ENCODE assay signal across 13 cellular contexts in the genomic region with DNA sequence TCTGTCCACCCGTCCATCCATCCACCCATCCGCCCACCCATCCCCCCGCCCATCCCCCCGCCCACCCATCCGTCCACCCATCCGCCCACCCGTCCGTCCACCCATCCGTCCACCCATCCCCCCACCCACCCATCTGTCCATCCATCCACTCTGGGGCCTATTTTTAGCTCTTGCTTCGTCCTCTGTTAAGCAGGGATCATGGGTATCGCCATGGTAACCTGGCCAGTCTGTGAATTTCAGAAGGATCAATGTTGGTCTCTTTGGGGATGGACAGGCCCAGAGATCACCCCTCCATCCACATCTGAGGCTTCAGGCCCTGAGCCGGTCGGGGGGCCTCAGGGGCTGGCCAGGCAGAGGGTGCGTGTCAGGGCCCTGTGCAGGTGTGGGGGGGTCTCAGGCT. TPM values are rescaled to one million over a fixed set of nuclear protein-coding genes. Genes with fewer than 3 reads are reported as not detected.
A peak's percentile ranks its signal among the peaks of the same experiment; 100 is the strongest.
DNase-seq lines count a peak whose midpoint lies in the region; ATAC-seq and TF ChIP-seq lines count a peak whose summit lies in the region.
"Had no signal": no experiment of that assay in that cellular context is flagged by ENCODE, and none has a peak within 500 bp of the region (broad histone marks: within the 10 kb centered on the region; RNA-seq: fewer than 3 reads in every experiment).

No MANE protein-coding gene starts in this region.

- H3K36me3 Mint-ChIP-seq in GM23338 (ENCODE audit: low read depth), result no peaks in the 10 kb centered on the region
- no peaks in the 10 kb centered on the region for H3K36me3 Mint-ChIP-seq in glutamatergic neuron (ENCODE audit: unreplicated experiment)
- H3K36me3 Mint-ChIP-seq: natural killer cell had no signal

- no peaks in the 10 kb centered on the region for H3K27me3 ChIP-seq in GM23338 (ENCODE audit: insufficient read depth)

- no peak overlapping the region for H3K4me3 ChIP-seq in GM23338
- H3K4me3 ChIP-seq: stomach had no signal

- ATAC-seq in GM23338, result no peak
- ATAC-seq in GM21367 (IDR thresholded peaks at IDR 0.05; ENCODE audit: unreplicated experiment), result no peak
- ATAC-seq: natural killer cell, sciatic nerve had no signal

- no peak overlapping the region for H3K4me2 ChIP-seq in GM23338

- H3K4me1 Mint-ChIP-seq in GM23338, result peaks cover 11% of the 10 kb centered on the region
- peaks cover 21% of the 10 kb centered on the region for H3K4me1 Mint-ChIP-seq in glutamatergic neuron (ENCODE audit: low read depth, unreplicated experiment)

- peaks cover 18% of the 10 kb centered on the region for H3K27me3 Mint-ChIP-seq in GM23338 (ENCODE audit: insufficient read depth, low read depth, poor library complexity)
- peaks cover 17% of the 10 kb centered on the region for H3K27me3 Mint-ChIP-seq in glutamatergic neuron (ENCODE audit: unreplicated experiment)

- no peak for TF ChIP-seq CTCF in GM23338 (conservative IDR thresholded peaks at IDR 0.05; ENCODE audit: low read depth in 2 of 2)
- no peak for TF ChIP-seq CTCF in glutamatergic neuron (IDR thresholded peaks at IDR 0.05; ENCODE audit: partially characterized antibody, unreplicated experiment)
- TF ChIP-seq CTCF in GM13976 (IDR thresholded peaks at IDR 0.05; ENCODE audit: borderline replicate concordance, control extremely low read depth, extremely low read depth, insufficient read depth, missing control alignments), result no peak

- H3K9me3 Mint-ChIP-seq in GM23338 (no peaks in the 10 kb centered on the region), glutamatergic neuron (ENCODE audit: unreplicated experiment) (peaks cover 17% of the 10 kb centered on the region)
- H3K9me3 Mint-ChIP-seq: natural killer cell had no signal

- no peak overlapping the region for H2AFZ ChIP-seq in GM23338

- in situ Hi-C loops in GM13976 (cut with MboI; ENCODE audit: low sequenced_read_pairs, unreplicated experiment), result no loop called here

- no peak overlapping the region for H3K27ac Mint-ChIP-seq in GM23338
- H3K27ac Mint-ChIP-seq in glutamatergic neuron (ENCODE audit: unreplicated experiment), result peak overlapping the region; percentile 90
- H3K27ac Mint-ChIP-seq: natural killer cell had no signal

- no peaks in the 10 kb centered on the region for H3F3A ChIP-seq in GM23338 (replicated peaks; ENCODE audit: low read depth)

- H3K36me3 ChIP-seq in GM23338 (ENCODE audit: insufficient read depth), result no peaks in the 10 kb centered on the region
- H3K36me3 ChIP-seq: stomach had no signal

- H3K9me2 ChIP-seq in GM23338 (ENCODE audit: insufficient read depth), result no peaks in the 10 kb centered on the region

- H3K4me3 Mint-ChIP-seq in GM23338 (no peak overlapping the region), glutamatergic neuron (ENCODE audit: unreplicated experiment) (peak overlapping the region; percentile 28)
- H3K4me3 Mint-ChIP-seq: natural killer cell had no signal

- DNase-seq in COLO668 (lab: John Stamatoyannopoulos, UW; ENCODE audit: unreplicated experiment) (peak; percentile 13), GM23338 (ENCODE audit: low spot score) (peak; percentile 48), OCI-M1 (lab: John Stamatoyannopoulos, UW) (peak; percentile 15), glutamatergic neuron (peak; percentile 73), GM13976 (ENCODE audit: low spot score) (no peak)
- no peak for DNase-seq in stimulated activated naive CD4-positive, alpha-beta T cell (lab: John Stamatoyannopoulos, UW)
- DNase-seq: central memory CD4-positive, alpha-beta T cell; natural killer cell; NCI-H1417 treated with DMSO at 0.1 percent for 48 hours; stomach had no signal

- H4K20me1 ChIP-seq in GM23338 (replicated peaks; ENCODE audit: insufficient read depth), result no peaks in the 10 kb centered on the region

- no peaks in the 10 kb centered on the region for H3K79me2 ChIP-seq in GM23338 (replicated peaks; ENCODE audit: insufficient read depth)

- H3K27ac ChIP-seq in GM23338 (ENCODE audit: low read depth), result no peak overlapping the region
- H3K27ac ChIP-seq: stomach had no signal

- H3K4me1 ChIP-seq in GM23338 (ENCODE audit: insufficient read depth), result peaks cover 11% of the 10 kb centered on the region

TF ChIP-seq in GM23338, 12 proteins besides CTCF, POLR2A, EP300 and RAD21 (continues in another document):
- TF ChIP-seq, protein P1, sequence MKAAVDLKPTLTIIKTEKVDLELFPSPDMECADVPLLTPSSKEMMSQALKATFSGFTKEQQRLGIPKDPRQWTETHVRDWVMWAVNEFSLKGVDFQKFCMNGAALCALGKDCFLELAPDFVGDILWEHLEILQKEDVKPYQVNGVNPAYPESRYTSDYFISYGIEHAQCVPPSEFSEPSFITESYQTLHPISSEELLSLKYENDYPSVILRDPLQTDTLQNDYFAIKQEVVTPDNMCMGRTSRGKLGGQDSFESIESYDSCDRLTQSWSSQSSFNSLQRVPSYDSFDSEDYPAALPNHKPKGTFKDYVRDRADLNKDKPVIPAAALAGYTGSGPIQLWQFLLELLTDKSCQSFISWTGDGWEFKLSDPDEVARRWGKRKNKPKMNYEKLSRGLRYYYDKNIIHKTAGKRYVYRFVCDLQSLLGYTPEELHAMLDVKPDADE (IDR thresholded peaks at IDR 0.05), result no peak
- TF ChIP-seq STAT1 (IDR thresholded peaks at IDR 0.05; ENCODE audit: unreplicated experiment), result no peak

RNA-seq across cellular contexts. Expression of gene DPEP1, which starts 15.2 kb away (rescaled TPM):
- 0.93 and 2.3 TPM in 2 replicates for total RNA-seq in GM23338 (2014; rRNA removed; shearing (Covaris generic))
- polyA plus RNA-seq in GM23338 (2016; fragmentation: Nextera tagmentation; extraction: Ambion mirVana), result 0.38 and 1.7 TPM in 2 replicates
- total RNA-seq in glutamatergic neuron (ENCODE audit: unreplicated experiment), result 0.39 TPM
- total RNA-seq: activated CD8-positive, alpha-beta memory T cell treated with anti-CD3 and anti-CD28 coated beads for 36 hours; natural killer cell; sciatic nerve had no signal

RNA-seq across cellular contexts. Expression of gene CPNE7, which starts 22.6 kb away (rescaled TPM):
- total RNA-seq in GM23338 (2014; rRNA removed; shearing (Covaris generic)), result 15.7 and 18.4 TPM in 2 replicates
- polyA plus RNA-seq in GM23338 (2016; fragmentation: Nextera tagmentation; extraction: Ambion mirVana), result 10.0 and 11.2 TPM in 2 replicates
- 17.8 TPM for total RNA-seq in glutamatergic neuron (ENCODE audit: unreplicated experiment)
- total RNA-seq: sciatic nerve had no signal

RNA-seq across cellular contexts. Expression of gene RPL13, which starts 37.7 kb away (rescaled TPM):
- 3,617 and 4,677 TPM in 2 replicates for total RNA-seq in GM23338 (2014; rRNA removed; shearing (Covaris generic))
- 3,489 and 3,901 TPM in 2 replicates for polyA plus RNA-seq in GM23338 (2016; fragmentation: Nextera tagmentation; extraction: Ambion mirVana)
- 893 TPM for total RNA-seq in glutamatergic neuron (ENCODE audit: unreplicated experiment)

RNA-seq across cellular contexts. Expression of gene CHMP1A, which starts 59.3 kb away (rescaled TPM):
- total RNA-seq in GM23338 (2014; rRNA removed; shearing (Covaris generic)), result 60.1 and 81.9 TPM in 2 replicates
- polyA plus RNA-seq in GM23338 (2016; fragmentation: Nextera tagmentation; extraction: Ambion mirVana), result 42.3 TPM in 2 replicates
- 96.3 TPM for total RNA-seq in glutamatergic neuron (ENCODE audit: unreplicated experiment)

RNA-seq across cellular contexts. Expression of gene SPATA33, which starts 59.4 kb away (rescaled TPM):
- total RNA-seq in GM23338 (2014; rRNA removed; shearing (Covaris generic)), result 5.8 and 6.6 TPM in 2 replicates
- 13.9 and 17.4 TPM in 2 replicates for polyA plus RNA-seq in GM23338 (2016; fragmentation: Nextera tagmentation; extraction: Ambion mirVana)
- total RNA-seq in glutamatergic neuron (ENCODE audit: unreplicated experiment), result 18.0 TPM

Comparison
In these comparisons a context has a peak if more than half of its experiments do, and no peak if none do; other contexts are left out.
1. DNase-seq: peak in COLO668 (single experiment), GM23338 (single experiment), OCI-M1 (single experiment) and glutamatergic neuron (single experiment); none in stimulated activated naive CD4-positive, alpha-beta T cell (0 of 6) and GM13976 (single experiment).